Comparison of ENCODE assay signal across 8 cellular contexts in genomic region chr12:49019120-49019430, GRCh38. TPM values are rescaled to one million over a fixed set of nuclear protein-coding genes. Genes with fewer than 3 reads are reported as not detected.
DNase-seq lines count a peak whose midpoint lies in the region; ATAC-seq, FAIRE-seq and TF ChIP-seq lines count a peak whose summit lies in the region.

No MANE protein-coding gene starts in this region.

- intact Hi-C loops in right lobe of liver (cut with DNase I), result no loop called here

- FAIRE-seq in D721Med (lab: Jason Lieb, UNC), result no peak

- H3K36me3 ChIP-seq in right lobe of liver (peaks cover 0 to 28% (median 4%) of the 10 kb centered on the region in 4 donors), upper lobe of left lung (peaks cover 17 to 35% (median 29%) of the 10 kb centered on the region in 4 donors)

- H3K27ac ChIP-seq in right lobe of liver, result peak overlapping the region; percentile 72 to 91 (median 88)
- peak overlapping the region; percentile 91 to 97 (median 96) for H3K27ac ChIP-seq in upper lobe of left lung

- no peak for TF ChIP-seq EP300 in upper lobe of left lung (IDR thresholded peaks at IDR 0.05)

- DNase-seq in astrocyte of the spinal cord (ENCODE audit: low read depth, low spot score) (no peak), right lobe of liver (no peak), upper lobe of left lung (no peak), HUDEP-2 (lab: John Stamatoyannopoulos, UW; ENCODE audit: unreplicated experiment in 76 of 76) (no peak), GM19238 (ENCODE audit: insufficient read length, low spot score) (no peak), D721Med (ENCODE audit: insufficient read length, low spot score) (no peak)

- no peaks in the 10 kb centered on the region for H3K27me3 ChIP-seq in right lobe of liver
- no peaks in the 10 kb centered on the region for H3K27me3 ChIP-seq in upper lobe of left lung

- TF ChIP-seq POLR2A in right lobe of liver (IDR thresholded peaks at IDR 0.05) (no peak), upper lobe of left lung (IDR thresholded peaks at IDR 0.05) (no peak)

- H3K9me3 ChIP-seq in right lobe of liver (no peaks in the 10 kb centered on the region), upper lobe of left lung (no peaks in the 10 kb centered on the region)

- 2% methylated on average over 8 of the region's 8 CpGs for WGBS in right lobe of liver (ENCODE audit: insufficient coverage, low coverage, low lambda C conversion rate, missing lambda C conversion rate)
- WGBS in upper lobe of left lung, 2 donors, result 4% methylated on average over 8 of the region's 8 CpGs

- TF ChIP-seq CTCF in astrocyte of the spinal cord (IDR thresholded peaks at IDR 0.05; ENCODE audit: low read depth, low read length) (no peak), right lobe of liver (IDR thresholded peaks at IDR 0.05) (no peak), upper lobe of left lung (IDR thresholded peaks at IDR 0.05) (no peak), D721Med (IDR thresholded peaks at IDR 0.05; ENCODE audit: insufficient read depth, missing control alignments) (no peak)

- H3K4me1 ChIP-seq in right lobe of liver, result peaks cover 0 to 6% (median 2%) of the 10 kb centered on the region in 4 donors
- H3K4me1 ChIP-seq in upper lobe of left lung, result peaks cover 5 to 23% (median 19%) of the 10 kb centered on the region in 4 donors

- in situ Hi-C loops in astrocyte of the spinal cord (cut with HindIII; ENCODE audit: low sequenced_read_pairs), result no loop called here

- ATAC-seq in GM18867 (IDR thresholded peaks at IDR 0.05; ENCODE audit: unreplicated experiment) (peak; percentile 10), HG03196 (IDR thresholded peaks at IDR 0.05; ENCODE audit: unreplicated experiment) (peak; percentile 7), right lobe of liver (peak in 2 of 4 donors; percentile 6 to 30), upper lobe of left lung (ENCODE audit: low FRiP score in 2 of 2) (peak; percentile 13 to 47)

- H3K4me3 ChIP-seq in astrocyte of the spinal cord (ENCODE audit: low read depth, low read length) (peak overlapping the region; percentile 92), right lobe of liver (peak overlapping the region; percentile 84 to 95 (median 87)), upper lobe of left lung (peak overlapping the region in 3 of 4 donors; percentile 57 to 90 (median 83))

RNA-seq across cellular contexts. Expression of gene PRKAG1, which starts 0.5 kb away (rescaled TPM):
- 10 to 100 TPM; 24.8 to 36.2 (median 30.1) TPM for total RNA-seq in right lobe of liver
- total RNA-seq in upper lobe of left lung, result 10 to 100 TPM; 25.1 to 56.5 (median 42.0) TPM

RNA-seq across cellular contexts. Expression of gene DDN, which starts 19.9 kb away (rescaled TPM):
- total RNA-seq in right lobe of liver (under 1 TPM in 2 of 6 experiments, not detected in 4; 0.18 to 0.19 TPM), upper lobe of left lung (under 1 TPM in 4 of 6 donors, not detected in 2; 0.13 to 0.30 (median 0.18) TPM)

RNA-seq across cellular contexts. Expression of gene WNT1, which starts 41.0 kb away (rescaled TPM):
- total RNA-seq in right lobe of liver, result not detected
- under 1 TPM in 1 of 6 donors, not detected in 5; 0.34 TPM for total RNA-seq in upper lobe of left lung

RNA-seq across cellular contexts. Expression of gene KMT2D, which starts 41.5 kb away (rescaled TPM):
- total RNA-seq in right lobe of liver, result 10 to 100 TPM; 28.6 to 35.4 (median 33.3) TPM
- total RNA-seq in upper lobe of left lung, result 100 to 1,000 TPM in 5 of 6 donors, 10 to 100 TPM in 1; 91.5 to 250 (median 112) TPM

RNA-seq across cellular contexts. Expression of gene WNT10B, which starts 47.5 kb away (rescaled TPM):
- under 1 TPM in 2 of 6 experiments, not detected in 4; 0.12 TPM for total RNA-seq in right lobe of liver
- 1 to 10 TPM in 1 of 6 donors, under 1 TPM in 2, not detected in 3; 0.69 to 2.2 (median 0.74) TPM for total RNA-seq in upper lobe of left lung
